ENCODE assay signal across 10 cellular contexts in the genomic region with DNA sequence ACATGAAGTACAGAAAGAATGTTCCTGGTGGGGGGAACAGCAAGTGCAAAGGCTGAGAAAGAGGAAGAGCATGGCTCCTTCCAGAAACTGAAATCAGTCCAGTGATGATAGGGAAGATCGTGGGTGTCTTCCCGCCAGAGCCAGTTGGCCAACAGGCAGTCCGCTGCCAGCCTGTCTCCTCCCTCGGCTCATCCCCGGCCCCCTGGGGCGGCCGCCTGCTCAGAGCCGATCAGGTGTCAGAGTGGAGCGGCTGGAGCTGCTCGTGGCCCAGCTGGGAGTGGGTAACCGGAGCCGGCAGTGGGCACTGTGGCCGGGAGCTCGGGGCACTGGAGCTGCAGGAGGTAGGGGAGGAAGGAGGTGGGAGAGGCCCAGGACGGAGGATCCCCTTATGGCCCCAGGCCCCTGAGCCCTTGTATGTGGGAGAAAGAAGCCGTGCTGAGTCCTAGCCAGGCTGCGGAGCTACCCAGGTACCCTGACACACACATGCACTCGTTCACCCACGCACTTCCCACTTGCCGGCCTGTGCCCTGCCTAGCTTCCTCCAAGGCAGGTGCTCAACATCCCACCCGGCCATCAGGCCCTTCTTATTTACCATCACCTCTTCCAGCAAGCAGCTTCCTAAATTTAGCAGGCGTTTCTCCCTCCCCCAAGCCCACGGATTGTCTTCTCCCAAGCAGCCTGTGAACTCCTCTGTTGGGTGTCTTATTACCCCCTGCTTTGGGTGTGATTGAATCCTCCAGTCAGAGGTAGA. TPM values are rescaled to one million over a fixed set of nuclear protein-coding genes. Genes with fewer than 3 reads are reported as not detected.
DNase-seq lines count a peak whose midpoint lies in the region; ATAC-seq and TF ChIP-seq lines count a peak whose summit lies in the region.
"Had no signal": no experiment of that assay in that cellular context is flagged by ENCODE, and none has a peak within 500 bp of the region (broad histone marks: within the 10 kb centered on the region; RNA-seq: fewer than 3 reads in every experiment).

No MANE protein-coding gene starts in this region.

- no peaks in the 10 kb centered on the region for H3K36me3 ChIP-seq in breast epithelium
- H3K36me3 ChIP-seq in stomach, result peaks cover 2 to 15% (median 10%) of the 10 kb centered on the region in 4 donors

- WGBS in stomach, 5 donors, result 37 to 47% (median 41%) methylated on average over 23 of the region's 23 CpGs

- H3K4me1 ChIP-seq in breast epithelium (peaks cover 0 to 17% of the 10 kb centered on the region in 2 donors), stomach (peaks cover 20 to 44% (median 34%) of the 10 kb centered on the region in 4 donors)

- H3K9me3 ChIP-seq in breast epithelium (no peaks in the 10 kb centered on the region), stomach (no peaks in the 10 kb centered on the region)

- CTCF ChIA-PET in MCF 10A (lab: Yijun Ruan, JAX), result interaction anchor here (0.6 kb wide), 1 partner anchor 44 kb away, joined by 4 read pairs; no protein-coding TSS in a partner anchor

- BruUV-seq in MCF 10A (replicated peaks; lab: Mats Ljungman, UMichigan), result no TSS peak

- no peaks in the 10 kb centered on the region for H3K27me3 ChIP-seq in breast epithelium
- H3K27me3 ChIP-seq in stomach, result peaks cover 0 to 18% (median 0%) of the 10 kb centered on the region in 3 donors

- H3K4me3 ChIP-seq in breast epithelium, result no peak overlapping the region
- peak overlapping the region in 1 of 4 donors; percentile 6 for H3K4me3 ChIP-seq in stomach

- POLR2A ChIA-PET in MCF 10A (lab: Yijun Ruan, JAX), result interaction anchor here (0.6 to 1.3 kb wide), 2 partner anchors 120 to 196 kb away, joined by 3 to 4 read pairs; no protein-coding TSS in a partner anchor

- H3K9me3 Mint-ChIP-seq in MCF 10A (ENCODE audit: unreplicated experiment), result no peaks in the 10 kb centered on the region
- no peaks in the 10 kb centered on the region for H3K9me3 Mint-ChIP-seq in effector memory CD8-positive, alpha-beta T cell

- H3K4me3 Mint-ChIP-seq in MCF 10A (ENCODE audit: unreplicated experiment), result peak overlapping the region; percentile 41
- H3K4me3 Mint-ChIP-seq in effector memory CD8-positive, alpha-beta T cell, result peak overlapping the region; percentile 9 to 51

- H3K27ac ChIP-seq in breast epithelium, result no peak overlapping the region
- H3K27ac ChIP-seq in stomach, result no peak overlapping the region

- H3K27me3 Mint-ChIP-seq in MCF 10A (ENCODE audit: insufficient read depth, unreplicated experiment), result no peaks in the 10 kb centered on the region
- H3K27me3 Mint-ChIP-seq in effector memory CD8-positive, alpha-beta T cell, result peaks cover 0 to 6% of the 10 kb centered on the region in 2 donors

- intact Hi-C loops in MCF 10A (cut with micrococcal nuclease) (no loop called here), breast epithelium (cut with DNase I; ENCODE audit: low total_unique reads) (no loop called here), stomach (cut with DNase I; ENCODE audit: low total_unique reads) (loop anchor here (10.0 kb wide), 1 partner anchor 199 kb away; a partner anchor contains a TSS)

- no peak overlapping the region for H3K27ac Mint-ChIP-seq in MCF 10A (ENCODE audit: low read depth, unreplicated experiment)
- H3K27ac Mint-ChIP-seq in effector memory CD8-positive, alpha-beta T cell, result no peak overlapping the region

- TF ChIP-seq POLR2A in breast epithelium (IDR thresholded peaks at IDR 0.05) (no peak), stomach (IDR thresholded peaks at IDR 0.05) (no peak)

- no peak for TF ChIP-seq CTCF in MCF 10A (IDR thresholded peaks at IDR 0.05; ENCODE audit: unreplicated experiment)
- no peak for TF ChIP-seq CTCF in breast epithelium (IDR thresholded peaks at IDR 0.05)
- no peak for TF ChIP-seq CTCF in stomach (IDR thresholded peaks at IDR 0.05)

- peaks cover 9% of the 10 kb centered on the region for H3K36me3 Mint-ChIP-seq in MCF 10A (ENCODE audit: insufficient read depth, unreplicated experiment)
- peaks cover 22% of the 10 kb centered on the region for H3K36me3 Mint-ChIP-seq in effector memory CD8-positive, alpha-beta T cell (ENCODE audit: insufficient read depth)

- DNase-seq in MCF 10A (ENCODE audit: unreplicated experiment) (peak; percentile 14), breast epithelium (ENCODE audit: low spot score in 2 of 2) (no peak), NCI-H510A (lab: John Stamatoyannopoulos, UW) (peak; percentile 82), stomach (no peak)
- no peak for DNase-seq in effector memory CD8-positive, alpha-beta T cell
- DNase-seq: activated CD8-positive, alpha-beta memory T cell treated with anti-CD3 and anti-CD28 coated beads, Interleukin-2, amount 50 U/mL, for 4 hours; trophoblast cell had no signal

- ATAC-seq in effector memory CD8-positive, alpha-beta T cell (replicated peaks), result no peak
- ATAC-seq in GM18867 (IDR thresholded peaks at IDR 0.05; ENCODE audit: unreplicated experiment) (no peak), GM21825 (IDR thresholded peaks at IDR 0.05; ENCODE audit: unreplicated experiment) (no peak), GM18907 (IDR thresholded peaks at IDR 0.05; ENCODE audit: unreplicated experiment) (no peak)

- no peak for TF ChIP-seq EP300 in stomach (IDR thresholded peaks at IDR 0.05)

- peaks cover 22% of the 10 kb centered on the region for H3K4me1 Mint-ChIP-seq in MCF 10A (ENCODE audit: insufficient read depth, unreplicated experiment)
- peaks cover 21 to 34% of the 10 kb centered on the region in 2 donors for H3K4me1 Mint-ChIP-seq in effector memory CD8-positive, alpha-beta T cell (ENCODE audit: low read depth in 2 of 2)

RNA-seq across cellular contexts. Expression of a gene that starts 1.7 kb away (rescaled TPM):
- total RNA-seq in MCF 10A (2022) (1.2 and 2.9 TPM in 2 replicates), breast epithelium (1 to 10 TPM in 1 of 3 donors, under 1 TPM in 2; 0.80 to 3.2 (median 0.98) TPM), stomach (1 to 10 TPM in 3 of 5 donors, under 1 TPM in 1, not detected in 1; 0.29 to 6.1 (median 3.8) TPM)
- polyA plus RNA-seq in stomach, result 1 to 10 TPM; 1.6 to 2.3 (median 1.8) TPM

RNA-seq across cellular contexts. Expression of a gene that starts 1.8 kb away (rescaled TPM):
- 33.2 and 43.9 TPM in 2 replicates for total RNA-seq in MCF 10A (2022)
- total RNA-seq in breast epithelium, result 10 to 100 TPM; 21.5 to 29.8 (median 25.6) TPM
- total RNA-seq in stomach, result 100 to 1,000 TPM in 2 of 5 donors, 10 to 100 TPM in 3; 14.0 to 160 (median 28.0) TPM
- polyA plus RNA-seq in stomach, result 10 to 100 TPM; 17.7 to 23.9 (median 19.5) TPM

RNA-seq across cellular contexts. Expression of a gene that starts 30.7 kb away (rescaled TPM):
- total RNA-seq in MCF 10A (2022) (not detected in 2 replicates), breast epithelium (not detected), stomach (1 to 10 TPM in 2 of 5 donors, not detected in 3; 1.1 to 7.0 TPM)
- polyA plus RNA-seq in stomach, result under 1 TPM; 0.03 to 0.61 (median 0.12) TPM

RNA-seq across cellular contexts. Expression of a gene that starts 45.2 kb away (rescaled TPM):
- total RNA-seq in MCF 10A (2022), result 0.35 and 1.0 TPM in 2 replicates
- total RNA-seq in breast epithelium, result 10 to 100 TPM in 1 of 3 donors, 1 to 10 TPM in 1, under 1 TPM in 1; 0.66 to 12.6 (median 8.2) TPM
- total RNA-seq in stomach, result under 1 TPM in 1 of 5 donors, not detected in 4; 0.55 TPM
- 1 to 10 TPM; 2.0 to 2.7 (median 2.7) TPM for polyA plus RNA-seq in stomach

Comparison
In these comparisons a context has a peak if more than half of its experiments do, and no peak if none do; other contexts are left out.
1. DNase-seq: peak in MCF 10A (single experiment) and NCI-H510A (single experiment); none in breast epithelium (0 of 2), effector memory CD8-positive, alpha-beta T cell (0 of 3) and stomach (single experiment).